1 cellular context compared by ENCODE assay signal in genomic region chr14:74835607-74836250, GRCh38.
TF ChIP-seq lines count a peak whose summit lies in the region.

No MANE protein-coding gene starts in this region.

TF ChIP-seq in WTC11, 78 proteins besides CTCF, POLR2A, EP300 and RAD21 (continued from another document):
- TF ChIP-seq, protein P1, sequence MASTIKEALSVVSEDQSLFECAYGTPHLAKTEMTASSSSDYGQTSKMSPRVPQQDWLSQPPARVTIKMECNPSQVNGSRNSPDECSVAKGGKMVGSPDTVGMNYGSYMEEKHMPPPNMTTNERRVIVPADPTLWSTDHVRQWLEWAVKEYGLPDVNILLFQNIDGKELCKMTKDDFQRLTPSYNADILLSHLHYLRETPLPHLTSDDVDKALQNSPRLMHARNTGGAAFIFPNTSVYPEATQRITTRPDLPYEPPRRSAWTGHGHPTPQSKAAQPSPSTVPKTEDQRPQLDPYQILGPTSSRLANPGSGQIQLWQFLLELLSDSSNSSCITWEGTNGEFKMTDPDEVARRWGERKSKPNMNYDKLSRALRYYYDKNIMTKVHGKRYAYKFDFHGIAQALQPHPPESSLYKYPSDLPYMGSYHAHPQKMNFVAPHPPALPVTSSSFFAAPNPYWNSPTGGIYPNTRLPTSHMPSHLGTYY (CRISPR knock-in tag; IDR thresholded peaks at IDR 0.05): no peak
TF ChIP-seq in WTC11: peak in this region for 0.
